Comparison of ENCODE assay signal across 2 cellular contexts in the genomic region with DNA sequence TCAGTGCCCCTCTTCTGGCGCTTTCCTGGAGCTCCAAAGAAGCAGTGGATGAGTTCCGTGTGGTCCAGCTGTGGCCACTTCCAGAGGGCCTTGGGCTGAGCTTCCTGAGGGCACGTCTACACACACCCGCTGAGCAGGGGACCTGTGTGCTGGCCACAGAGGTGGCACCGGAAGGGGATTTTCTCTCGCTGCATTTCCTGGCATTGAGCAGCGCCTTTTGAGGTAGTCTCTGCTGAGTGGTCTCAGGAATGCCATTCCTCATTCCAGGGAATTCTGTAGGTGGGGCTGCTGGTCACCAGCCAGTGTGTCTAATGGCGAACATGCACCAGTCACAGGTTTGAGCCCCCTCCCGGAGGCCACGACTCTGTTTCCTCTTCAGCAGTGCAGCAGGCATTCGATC.
TF ChIP-seq lines count a peak whose summit lies in the region.

No MANE protein-coding gene starts in this region.

TF ChIP-seq in SK-N-SH, 30 proteins besides CTCF, POLR2A, EP300 and RAD21 (continued from another document):
- no peak for TF ChIP-seq SIN3A (IDR thresholded peaks at IDR 0.05; ENCODE audit: borderline replicate concordance, low read depth, low read length)
- TF ChIP-seq, protein P1, sequence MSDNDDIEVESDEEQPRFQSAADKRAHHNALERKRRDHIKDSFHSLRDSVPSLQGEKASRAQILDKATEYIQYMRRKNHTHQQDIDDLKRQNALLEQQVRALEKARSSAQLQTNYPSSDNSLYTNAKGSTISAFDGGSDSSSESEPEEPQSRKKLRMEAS (IDR thresholded peaks at IDR 0.05; ENCODE audit: low read depth) = no peak
- TF ChIP-seq, protein P2, sequence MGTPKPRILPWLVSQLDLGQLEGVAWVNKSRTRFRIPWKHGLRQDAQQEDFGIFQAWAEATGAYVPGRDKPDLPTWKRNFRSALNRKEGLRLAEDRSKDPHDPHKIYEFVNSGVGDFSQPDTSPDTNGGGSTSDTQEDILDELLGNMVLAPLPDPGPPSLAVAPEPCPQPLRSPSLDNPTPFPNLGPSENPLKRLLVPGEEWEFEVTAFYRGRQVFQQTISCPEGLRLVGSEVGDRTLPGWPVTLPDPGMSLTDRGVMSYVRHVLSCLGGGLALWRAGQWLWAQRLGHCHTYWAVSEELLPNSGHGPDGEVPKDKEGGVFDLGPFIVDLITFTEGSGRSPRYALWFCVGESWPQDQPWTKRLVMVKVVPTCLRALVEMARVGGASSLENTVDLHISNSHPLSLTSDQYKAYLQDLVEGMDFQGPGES (IDR thresholded peaks at IDR 0.05; ENCODE audit: low read depth, low read length) = no peak
- no peak for TF ChIP-seq FOXM1 (IDR thresholded peaks at IDR 0.05; ENCODE audit: low read depth)
- TF ChIP-seq, protein P3, sequence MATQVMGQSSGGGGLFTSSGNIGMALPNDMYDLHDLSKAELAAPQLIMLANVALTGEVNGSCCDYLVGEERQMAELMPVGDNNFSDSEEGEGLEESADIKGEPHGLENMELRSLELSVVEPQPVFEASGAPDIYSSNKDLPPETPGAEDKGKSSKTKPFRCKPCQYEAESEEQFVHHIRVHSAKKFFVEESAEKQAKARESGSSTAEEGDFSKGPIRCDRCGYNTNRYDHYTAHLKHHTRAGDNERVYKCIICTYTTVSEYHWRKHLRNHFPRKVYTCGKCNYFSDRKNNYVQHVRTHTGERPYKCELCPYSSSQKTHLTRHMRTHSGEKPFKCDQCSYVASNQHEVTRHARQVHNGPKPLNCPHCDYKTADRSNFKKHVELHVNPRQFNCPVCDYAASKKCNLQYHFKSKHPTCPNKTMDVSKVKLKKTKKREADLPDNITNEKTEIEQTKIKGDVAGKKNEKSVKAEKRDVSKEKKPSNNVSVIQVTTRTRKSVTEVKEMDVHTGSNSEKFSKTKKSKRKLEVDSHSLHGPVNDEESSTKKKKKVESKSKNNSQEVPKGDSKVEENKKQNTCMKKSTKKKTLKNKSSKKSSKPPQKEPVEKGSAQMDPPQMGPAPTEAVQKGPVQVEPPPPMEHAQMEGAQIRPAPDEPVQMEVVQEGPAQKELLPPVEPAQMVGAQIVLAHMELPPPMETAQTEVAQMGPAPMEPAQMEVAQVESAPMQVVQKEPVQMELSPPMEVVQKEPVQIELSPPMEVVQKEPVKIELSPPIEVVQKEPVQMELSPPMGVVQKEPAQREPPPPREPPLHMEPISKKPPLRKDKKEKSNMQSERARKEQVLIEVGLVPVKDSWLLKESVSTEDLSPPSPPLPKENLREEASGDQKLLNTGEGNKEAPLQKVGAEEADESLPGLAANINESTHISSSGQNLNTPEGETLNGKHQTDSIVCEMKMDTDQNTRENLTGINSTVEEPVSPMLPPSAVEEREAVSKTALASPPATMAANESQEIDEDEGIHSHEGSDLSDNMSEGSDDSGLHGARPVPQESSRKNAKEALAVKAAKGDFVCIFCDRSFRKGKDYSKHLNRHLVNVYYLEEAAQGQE (IDR thresholded peaks at IDR 0.05; ENCODE audit: low read depth, low read length) = no peak
- TF ChIP-seq SMC3 (IDR thresholded peaks at IDR 0.05; ENCODE audit: low read depth, low read length) = no peak
- TF ChIP-seq, protein P4, sequence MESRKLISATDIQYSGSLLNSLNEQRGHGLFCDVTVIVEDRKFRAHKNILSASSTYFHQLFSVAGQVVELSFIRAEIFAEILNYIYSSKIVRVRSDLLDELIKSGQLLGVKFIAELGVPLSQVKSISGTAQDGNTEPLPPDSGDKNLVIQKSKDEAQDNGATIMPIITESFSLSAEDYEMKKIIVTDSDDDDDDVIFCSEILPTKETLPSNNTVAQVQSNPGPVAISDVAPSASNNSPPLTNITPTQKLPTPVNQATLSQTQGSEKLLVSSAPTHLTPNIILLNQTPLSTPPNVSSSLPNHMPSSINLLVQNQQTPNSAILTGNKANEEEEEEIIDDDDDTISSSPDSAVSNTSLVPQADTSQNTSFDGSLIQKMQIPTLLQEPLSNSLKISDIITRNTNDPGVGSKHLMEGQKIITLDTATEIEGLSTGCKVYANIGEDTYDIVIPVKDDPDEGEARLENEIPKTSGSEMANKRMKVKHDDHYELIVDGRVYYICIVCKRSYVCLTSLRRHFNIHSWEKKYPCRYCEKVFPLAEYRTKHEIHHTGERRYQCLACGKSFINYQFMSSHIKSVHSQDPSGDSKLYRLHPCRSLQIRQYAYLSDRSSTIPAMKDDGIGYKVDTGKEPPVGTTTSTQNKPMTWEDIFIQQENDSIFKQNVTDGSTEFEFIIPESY (IDR thresholded peaks at IDR 0.05; ENCODE audit: borderline replicate concordance, low read depth) = no peak
- TF ChIP-seq RCOR1 (IDR thresholded peaks at IDR 0.05; ENCODE audit: low read length) = no peak

TF ChIP-seq in SK-N-SH treated with all-trans-retinoic acid at 6 μM for 48 hours, 23 proteins besides CTCF, POLR2A, EP300 and RAD21:
- TF ChIP-seq, protein P5, sequence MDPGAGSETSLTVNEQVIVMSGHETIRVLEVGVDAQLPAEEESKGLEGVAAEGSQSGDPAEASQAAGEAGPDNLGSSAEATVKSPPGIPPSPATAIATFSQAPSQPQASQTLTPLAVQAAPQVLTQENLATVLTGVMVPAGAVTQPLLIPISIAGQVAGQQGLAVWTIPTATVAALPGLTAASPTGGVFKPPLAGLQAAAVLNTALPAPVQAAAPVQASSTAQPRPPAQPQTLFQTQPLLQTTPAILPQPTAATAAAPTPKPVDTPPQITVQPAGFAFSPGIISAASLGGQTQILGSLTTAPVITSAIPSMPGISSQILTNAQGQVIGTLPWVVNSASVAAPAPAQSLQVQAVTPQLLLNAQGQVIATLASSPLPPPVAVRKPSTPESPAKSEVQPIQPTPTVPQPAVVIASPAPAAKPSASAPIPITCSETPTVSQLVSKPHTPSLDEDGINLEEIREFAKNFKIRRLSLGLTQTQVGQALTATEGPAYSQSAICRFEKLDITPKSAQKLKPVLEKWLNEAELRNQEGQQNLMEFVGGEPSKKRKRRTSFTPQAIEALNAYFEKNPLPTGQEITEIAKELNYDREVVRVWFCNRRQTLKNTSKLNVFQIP (CRISPR knock-in tag; IDR thresholded peaks at IDR 0.05; ENCODE audit: borderline replicate concordance, low read depth) = no peak
- TF ChIP-seq, protein P6, sequence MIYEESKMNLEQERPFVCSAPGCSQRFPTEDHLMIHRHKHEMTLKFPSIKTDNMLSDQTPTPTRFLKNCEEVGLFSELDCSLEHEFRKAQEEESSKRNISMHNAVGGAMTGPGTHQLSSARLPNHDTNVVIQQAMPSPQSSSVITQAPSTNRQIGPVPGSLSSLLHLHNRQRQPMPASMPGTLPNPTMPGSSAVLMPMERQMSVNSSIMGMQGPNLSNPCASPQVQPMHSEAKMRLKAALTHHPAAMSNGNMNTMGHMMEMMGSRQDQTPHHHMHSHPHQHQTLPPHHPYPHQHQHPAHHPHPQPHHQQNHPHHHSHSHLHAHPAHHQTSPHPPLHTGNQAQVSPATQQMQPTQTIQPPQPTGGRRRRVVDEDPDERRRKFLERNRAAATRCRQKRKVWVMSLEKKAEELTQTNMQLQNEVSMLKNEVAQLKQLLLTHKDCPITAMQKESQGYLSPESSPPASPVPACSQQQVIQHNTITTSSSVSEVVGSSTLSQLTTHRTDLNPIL (CRISPR knock-in tag; IDR thresholded peaks at IDR 0.05; ENCODE audit: low read depth) = no peak
- TF ChIP-seq, protein P7, sequence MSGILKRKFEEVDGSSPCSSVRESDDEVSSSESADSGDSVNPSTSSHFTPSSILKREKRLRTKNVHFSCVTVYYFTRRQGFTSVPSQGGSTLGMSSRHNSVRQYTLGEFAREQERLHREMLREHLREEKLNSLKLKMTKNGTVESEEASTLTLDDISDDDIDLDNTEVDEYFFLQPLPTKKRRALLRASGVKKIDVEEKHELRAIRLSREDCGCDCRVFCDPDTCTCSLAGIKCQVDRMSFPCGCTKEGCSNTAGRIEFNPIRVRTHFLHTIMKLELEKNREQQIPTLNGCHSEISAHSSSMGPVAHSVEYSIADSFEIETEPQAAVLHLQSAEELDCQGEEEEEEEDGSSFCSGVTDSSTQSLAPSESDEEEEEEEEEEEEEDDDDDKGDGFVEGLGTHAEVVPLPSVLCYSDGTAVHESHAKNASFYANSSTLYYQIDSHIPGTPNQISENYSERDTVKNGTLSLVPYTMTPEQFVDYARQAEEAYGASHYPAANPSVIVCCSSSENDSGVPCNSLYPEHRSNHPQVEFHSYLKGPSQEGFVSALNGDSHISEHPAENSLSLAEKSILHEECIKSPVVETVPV (CRISPR knock-in tag; IDR thresholded peaks at IDR 0.05) = no peak
- TF ChIP-seq ZNF70 (CRISPR knock-in tag; IDR thresholded peaks at IDR 0.05) = no peak
- TF ChIP-seq ZNF8 (CRISPR knock-in tag; IDR thresholded peaks at IDR 0.05) = no peak
- TF ChIP-seq TOX (CRISPR knock-in tag; IDR thresholded peaks at IDR 0.05; ENCODE audit: borderline replicate concordance) = no peak
- TF ChIP-seq RARB (CRISPR knock-in tag; IDR thresholded peaks at IDR 0.05) = no peak
